In the genomic region with DNA sequence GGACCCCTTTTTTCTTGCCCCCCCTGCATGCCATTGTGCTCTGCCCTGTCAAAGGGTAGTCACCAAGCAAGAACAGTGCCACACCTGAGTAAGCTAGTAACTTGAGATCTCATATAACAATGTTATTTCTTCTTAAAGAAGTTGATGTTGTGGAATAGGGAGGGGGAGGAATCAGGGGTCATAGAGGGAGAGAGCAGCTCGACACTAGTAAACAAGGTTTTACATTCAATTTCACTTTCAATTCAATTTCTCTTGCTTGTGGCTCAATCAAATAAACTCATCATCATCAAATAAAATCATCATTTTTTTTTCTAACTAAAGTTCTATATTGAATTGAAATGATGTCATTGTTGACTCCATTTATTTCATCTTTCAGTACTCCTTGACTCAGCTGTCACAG, we compare ENCODE assay signal across 19 cellular contexts.
"Had no signal": no experiment of that assay in that cellular context is flagged by ENCODE, and none has a peak within 500 bp of the region (broad histone marks: within the 10 kb centered on the region; RNA-seq: fewer than 3 reads in every experiment).

No MANE protein-coding gene starts in this region.

- H3K27me3 Mint-ChIP-seq: activated CD8-positive, alpha-beta T cell treated with anti-CD3 and anti-CD28 coated beads for 36 hours; activated naive CD4-positive, alpha-beta T cell treated with anti-CD3 and anti-CD28 coated beads, Interleukin-2, amount 10 ng/mL, durations not matched to agents 7 days and 5 days; activated naive CD8-positive, alpha-beta T cell treated with anti-CD3 and anti-CD28 coated beads, Interleukin-2, amount 50 U/mL, for 24 hours; naive B cell; progenitor cell of endocrine pancreas; type B pancreatic cell had no signal

- H3K36me3 ChIP-seq: ascending aorta, colonic mucosa, neural progenitor cell, stomach, WERI-Rb-1 had no signal

- H2AFZ ChIP-seq: hepatocyte, neural progenitor cell had no signal

- H3K27ac Mint-ChIP-seq: activated CD8-positive, alpha-beta T cell treated with anti-CD3 and anti-CD28 coated beads for 36 hours; activated naive CD4-positive, alpha-beta T cell treated with anti-CD3 and anti-CD28 coated beads, Interleukin-2, amount 10 ng/mL, durations not matched to agents 7 days and 5 days; activated naive CD8-positive, alpha-beta T cell treated with anti-CD3 and anti-CD28 coated beads, Interleukin-2, amount 50 U/mL, for 24 hours; naive B cell; neural progenitor cell; progenitor cell of endocrine pancreas; T-helper 17 cell; type B pancreatic cell had no signal

- H3K27me3 ChIP-seq: ascending aorta, colonic mucosa, foreskin keratinocyte, hepatocyte, neural progenitor cell, stomach had no signal

- H3K9me3 Mint-ChIP-seq: activated CD8-positive, alpha-beta T cell treated with anti-CD3 and anti-CD28 coated beads for 36 hours; activated naive CD4-positive, alpha-beta T cell treated with anti-CD3 and anti-CD28 coated beads, Interleukin-2, amount 10 ng/mL, durations not matched to agents 7 days and 5 days; activated naive CD8-positive, alpha-beta T cell treated with anti-CD3 and anti-CD28 coated beads, Interleukin-2, amount 50 U/mL, for 24 hours; activated T-cell treated with anti-CD3 and anti-CD28 coated beads, Interleukin-2, amount 50 U/mL, for 4 hours; central memory CD8-positive, alpha-beta T cell; naive B cell; neural progenitor cell; type B pancreatic cell had no signal

- H3K36me3 Mint-ChIP-seq: activated naive CD4-positive, alpha-beta T cell treated with anti-CD3 and anti-CD28 coated beads, Interleukin-2, amount 10 ng/mL, durations not matched to agents 7 days and 5 days; naive B cell; neural progenitor cell; type B pancreatic cell had no signal

- H3K9me3 ChIP-seq: ascending aorta, colonic mucosa, mucosa of descending colon, stomach had no signal

- H3K4me1 Mint-ChIP-seq: activated naive CD4-positive, alpha-beta T cell treated with anti-CD3 and anti-CD28 coated beads, Interleukin-2, amount 10 ng/mL, durations not matched to agents 7 days and 5 days; activated naive CD8-positive, alpha-beta T cell treated with anti-CD3 and anti-CD28 coated beads, Interleukin-2, amount 50 U/mL, for 24 hours; central memory CD8-positive, alpha-beta T cell; neural progenitor cell; T-helper 17 cell had no signal

- H3K4me2 ChIP-seq: hepatocyte, neural progenitor cell had no signal

- H3K9ac ChIP-seq: neural progenitor cell had no signal

- H3K4me1 ChIP-seq: ascending aorta, colonic mucosa, foreskin keratinocyte, neural progenitor cell, stomach had no signal

- H3K79me2 ChIP-seq: hepatocyte had no signal

- H3K27ac ChIP-seq: ascending aorta, colonic mucosa, foreskin keratinocyte, hepatocyte, neural progenitor cell, stomach, WERI-Rb-1 had no signal

- H3K4me3 Mint-ChIP-seq: activated CD8-positive, alpha-beta T cell treated with anti-CD3 and anti-CD28 coated beads for 36 hours; activated naive CD4-positive, alpha-beta T cell treated with anti-CD3 and anti-CD28 coated beads, Interleukin-2, amount 10 ng/mL, durations not matched to agents 7 days and 5 days; activated naive CD8-positive, alpha-beta T cell treated with anti-CD3 and anti-CD28 coated beads, Interleukin-2, amount 50 U/mL, for 24 hours; activated T-cell treated with anti-CD3 and anti-CD28 coated beads, Interleukin-2, amount 50 U/mL, for 4 hours; central memory CD8-positive, alpha-beta T cell; naive B cell; neural progenitor cell; T-helper 17 cell; type B pancreatic cell had no signal

- ATAC-seq: activated CD8-positive, alpha-beta T cell treated with anti-CD3 and anti-CD28 coated beads for 36 hours; activated naive CD8-positive, alpha-beta T cell treated with anti-CD3 and anti-CD28 coated beads, Interleukin-2, amount 50 U/mL, for 24 hours; activated T-cell treated with anti-CD3 and anti-CD28 coated beads, Interleukin-2, amount 50 U/mL, for 4 hours; mucosa of descending colon; T-helper 17 cell had no signal

- DNase-seq: activated CD8-positive, alpha-beta T cell treated with anti-CD3 and anti-CD28 coated beads for 36 hours; activated effector memory CD4-positive, alpha-beta T cell treated with Interleukin-2 at 50 U/mL for 16 hours; activated naive CD4-positive, alpha-beta T cell treated with anti-CD3 and anti-CD28 coated beads, Interleukin-2, amount 10 ng/mL, durations not matched to agents 7 days and 5 days; activated naive CD8-positive, alpha-beta T cell treated with anti-CD3 and anti-CD28 coated beads, Interleukin-2, amount 50 U/mL, for 24 hours; activated T-cell treated with anti-CD3 and anti-CD28 coated beads, Interleukin-2, amount 50 U/mL, for 4 hours; colonic mucosa; foreskin keratinocyte; mesenchymal stem cell; mucosa of descending colon; naive B cell; stomach; T-helper 17 cell; WERI-Rb-1 had no signal

- H3K4me3 ChIP-seq: ascending aorta, colonic mucosa, hepatocyte, mucosa of descending colon, neural progenitor cell, stomach had no signal
